In the genomic region with DNA sequence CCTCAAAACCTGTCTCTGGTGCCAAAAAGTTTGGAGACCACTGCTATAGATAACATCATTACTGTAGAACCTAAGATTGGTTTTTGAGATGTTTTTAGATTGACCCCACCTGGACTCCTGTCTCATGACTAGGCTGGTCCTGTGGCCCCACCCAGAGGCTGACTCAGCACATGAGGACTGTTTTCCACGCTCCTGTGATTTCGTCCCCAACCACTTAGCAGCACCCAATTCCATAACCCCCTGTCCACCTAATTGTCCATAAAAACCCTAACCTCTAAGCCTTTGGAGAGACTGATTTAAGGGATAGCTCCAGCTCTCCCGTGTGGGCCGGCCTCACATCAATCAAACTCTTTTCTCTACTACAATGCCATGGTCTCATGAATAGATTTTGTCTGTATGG, we compare ENCODE assay signal across 23 cellular contexts. TPM values are rescaled to one million over a fixed set of nuclear protein-coding genes. Genes with fewer than 3 reads are reported as not detected.
A peak's percentile ranks its signal among the peaks of the same experiment; 100 is the strongest.
DNase-seq lines count a peak whose midpoint lies in the region; ATAC-seq, FAIRE-seq and TF ChIP-seq lines count a peak whose summit lies in the region.
"Had no signal": no experiment of that assay in that cellular context is flagged by ENCODE, and none has a peak within 500 bp of the region (broad histone marks: within the 10 kb centered on the region; RNA-seq: fewer than 3 reads in every experiment).

No MANE protein-coding gene starts in this region.

- H3K18ac ChIP-seq in IMR-90 (ENCODE audit: low read depth, low read length) (peak overlapping the region; percentile 85; the same call in 1 of the 2 replicates), neuronal stem cell (ENCODE audit: low read length) (no peak overlapping the region)

- DNase-seq in IMR-90 (no peak), RPMI8226 (peak; percentile 64), esophagus muscularis mucosa (ENCODE audit: extremely low spot score) (peak; percentile 60), neuronal stem cell (ENCODE audit: low spot score) (no peak), esophagus squamous epithelium (lab: John Stamatoyannopoulos, UW) (no peak), HTR-8/SVneo (ENCODE audit: insufficient read length, low spot score) (no peak), SJCRH30 (no peak)
- DNase-seq: CD4-positive, alpha-beta T cell; COR-L47; DMS79; NCI-H1105 treated with DMSO at 0.1 percent for 48 hours; NCI-H1694; NCI-H2081; NCI-H2171; NCI-H345; NCI-H524; NCI-H774; NK-92 treated with Interleukin-12 subunit alpha and Interleukin-12 subunit beta, amount 100 ng/mL, for 24 hours had no signal

- no peak for TF ChIP-seq EP300 in esophagus muscularis mucosa (IDR thresholded peaks at IDR 0.05)

- intact Hi-C loops in IMR-90 (cut with micrococcal nuclease) = no loop called here
- intact Hi-C loops in esophagus muscularis mucosa (cut with DNase I) = no loop called here
- intact Hi-C loops in esophagus squamous epithelium (cut with DNase I) = no loop called here

- TF ChIP-seq CTCF in IMR-90 (conservative IDR thresholded peaks at IDR 0.05; ENCODE audit: low read depth, low read length) (no peak), esophagus muscularis mucosa (IDR thresholded peaks at IDR 0.05) (no peak), esophagus squamous epithelium (IDR thresholded peaks at IDR 0.05) (no peak)

- CTCF ChIA-PET in IMR-90 (lab: Yijun Ruan, JAX) = interaction anchor here (1.2 kb wide), 1 partner anchor 10 kb away, joined by 3 read pairs; no protein-coding TSS in a partner anchor

- no peak overlapping the region for H2AK9ac ChIP-seq in IMR-90 (replicated peaks; ENCODE audit: low read depth, low read length, poor library complexity)

- ATAC-seq in IMR-90 (ENCODE audit: low read depth) (no peak), esophagus mucosa (no peak)
- ATAC-seq: Panc1 had no signal

- no TSS peak for BruUV-seq in IMR-90 (replicated peaks; lab: Mats Ljungman, UMichigan)

- H3K9ac ChIP-seq in IMR-90 (ENCODE audit: low read depth, low read length) (no peak overlapping the region), neuronal stem cell (ENCODE audit: low read depth, low read length, poor library complexity) (no peak overlapping the region)

- H4K91ac ChIP-seq in IMR-90 (ENCODE audit: insufficient read depth, low read depth, low read length) (peak overlapping the region; percentile 76), neuronal stem cell (ENCODE audit: low read depth, low read length, poor library complexity) (no peak overlapping the region)

- H4K8ac ChIP-seq in IMR-90 (ENCODE audit: low read depth in 2 of 2, low read length in 2 of 2) = peak overlapping the region in 1 of 2 experiments; percentile 22; a peak in 2 of 4 replicates
- H4K8ac ChIP-seq in neuronal stem cell (ENCODE audit: low read depth, low read length) = no peak overlapping the region

- H2BK5ac ChIP-seq in IMR-90 (ENCODE audit: low read depth, low read length, poor library complexity, severe bottlenecking) (peak overlapping the region; percentile 90), neuronal stem cell (ENCODE audit: low read length) (no peak overlapping the region)

- H3K36me3 ChIP-seq in IMR-90 (ENCODE audit: control insufficient read depth, insufficient read depth, low read length) (no peaks in the 10 kb centered on the region), esophagus muscularis mucosa (no peaks in the 10 kb centered on the region), neuronal stem cell (replicated peaks in 1 of 2; ENCODE audit: control insufficient read depth in 2 of 2, insufficient read depth in 2 of 2, low read length in 2 of 2) (no peaks in the 10 kb centered on the region), esophagus squamous epithelium (no peaks in the 10 kb centered on the region), SJCRH30 (no peaks in the 10 kb centered on the region)
- H3K36me3 ChIP-seq: HAP-1, SJSA1 had no signal

- peak overlapping the region; percentile 63 for H2BK120ac ChIP-seq in IMR-90 (ENCODE audit: low read depth, low read length)
- H2BK120ac ChIP-seq in neuronal stem cell (ENCODE audit: low read depth, low read length) = no peak overlapping the region

- no peak overlapping the region for H2AFZ ChIP-seq in IMR-90 (replicated peaks; ENCODE audit: low read length, poor library complexity)
- no peak overlapping the region for H2AFZ ChIP-seq in neuronal stem cell (ENCODE audit: low read length)

- H3K9me1 ChIP-seq in IMR-90 (ENCODE audit: insufficient read depth, low read length) = 0 out of 2 replicates have a peak, but pooled peaks cover 4% of the 10 kb centered on the region

- no CpG with 5 or more reads among the region's 4 CpGs for WGBS in IMR-90 (ENCODE audit: extremely low coverage in 2 of 2, insufficient read length in 1 of 2), 2 experiments
- WGBS in esophagus muscularis mucosa = 91% methylated on average over 4 of the region's 4 CpGs
- WGBS in neuronal stem cell (ENCODE audit: extremely low coverage in 2 of 2, insufficient read length in 2 of 2, insufficient replicate concordance in 1 of 2), 2 donors = no CpG with 5 or more reads among the region's 4 CpGs
- WGBS in esophagus squamous epithelium, 2 donors = 81 to 86% methylated on average over 4 of the region's 4 CpGs

- H3K27ac ChIP-seq in IMR-90 (ENCODE audit: insufficient read depth, low read length) (peak overlapping the region; percentile 40; the same call in 1 of the 2 replicates), esophagus muscularis mucosa (replicated peaks in 1 of 4) (no peak overlapping the region), neuronal stem cell (replicated peaks; ENCODE audit: low read length) (no peak overlapping the region), esophagus squamous epithelium (no peak overlapping the region), SJCRH30 (no peak overlapping the region)
- H3K27ac ChIP-seq: HL-60, SJSA1 had no signal

- H2AK5ac ChIP-seq in IMR-90 (ENCODE audit: low read depth, low read length) (peak overlapping the region; percentile 86), neuronal stem cell (ENCODE audit: low read depth, low read length) (peak overlapping the region; percentile 13)

- H3K79me1 ChIP-seq in IMR-90 (ENCODE audit: low read depth in 1 of 2, low read length in 2 of 2) (no peaks in the 10 kb centered on the region), neuronal stem cell (ENCODE audit: low read depth, low read length) (no peaks in the 10 kb centered on the region)

- H2BK15ac ChIP-seq in IMR-90 (ENCODE audit: low read depth, low read length) (peak overlapping the region; percentile 82; the same call in 2 of the 3 replicates), neuronal stem cell (ENCODE audit: low read length) (no peak overlapping the region)

- H3K14ac ChIP-seq in IMR-90 (replicated peaks; ENCODE audit: low read depth, low read length) (peak overlapping the region; percentile 62), neuronal stem cell (ENCODE audit: low read length) (no peak overlapping the region)

- H3K23ac ChIP-seq in IMR-90 (ENCODE audit: low read depth, low read length) (no peak overlapping the region), neuronal stem cell (ENCODE audit: low read depth, low read length, poor library complexity) (no peak overlapping the region)

- H3K4me3 ChIP-seq in IMR-90 (ENCODE audit: insufficient read depth, low read depth, low read length) = no peak overlapping the region
- no peak overlapping the region for H3K4me3 ChIP-seq in esophagus muscularis mucosa
- no peak overlapping the region for H3K4me3 ChIP-seq in neuronal stem cell (ENCODE audit: low read length in 2 of 2)
- H3K4me3 ChIP-seq in esophagus squamous epithelium = no peak overlapping the region
- no peak overlapping the region for H3K4me3 ChIP-seq in SJCRH30
- H3K4me3 ChIP-seq: HAP-1, SJSA1 had no signal

- H3K4me2 ChIP-seq in IMR-90 (ENCODE audit: low read depth, low read length) (no peak overlapping the region), neuronal stem cell (ENCODE audit: insufficient read depth, low read length, poor library complexity, severe bottlenecking) (no peak overlapping the region)

- TF ChIP-seq RAD21 in IMR-90 (IDR thresholded peaks at IDR 0.05; ENCODE audit: low read length) = no peak

- peak overlapping the region; percentile 27 for H4K5ac ChIP-seq in IMR-90 (ENCODE audit: low read depth, low read length)

- no peak overlapping the region for H2BK12ac ChIP-seq in neuronal stem cell (ENCODE audit: low read length)

- peak overlapping the region; percentile 22; the same call in 1 of the 2 replicates for H2BK20ac ChIP-seq in IMR-90 (ENCODE audit: low read depth, low read length)

- H3K4ac ChIP-seq in IMR-90 (ENCODE audit: low read depth, low read length) (peak overlapping the region; percentile 45), neuronal stem cell (ENCODE audit: low read length) (no peak overlapping the region)

- no peak overlapping the region for H3K56ac ChIP-seq in IMR-90 (ENCODE audit: extremely low read depth, insufficient read depth, low read length)

- in situ Hi-C loops in IMR-90 (cut with MboI; ENCODE audit: low sequenced_read_pairs) = no loop called here

- POLR2A ChIA-PET in IMR-90 (lab: Charles Lee; ENCODE audit: unreplicated experiment) = no interaction called here

- FAIRE-seq in HTR-8/SVneo (lab: Jason Lieb, UNC) = no peak

- H3K4me1 ChIP-seq in IMR-90 (ENCODE audit: control insufficient read depth, insufficient read depth, low read length) = peaks cover 14% of the 10 kb centered on the region
- H3K4me1 ChIP-seq in esophagus muscularis mucosa = peaks cover 0 to 26% (median 20%) of the 10 kb centered on the region in 4 donors
- H3K4me1 ChIP-seq in neuronal stem cell (ENCODE audit: control insufficient read depth in 2 of 2, insufficient read depth in 1 of 2, low read depth in 1 of 2, low read length in 2 of 2) = peaks cover 3% of the 10 kb centered on the region in 2 donors
- H3K4me1 ChIP-seq in esophagus squamous epithelium = peaks cover 4 to 14% (median 11%) of the 10 kb centered on the region in 3 donors
- no peaks in the 10 kb centered on the region for H3K4me1 ChIP-seq in SJCRH30
- H3K4me1 ChIP-seq: HAP-1 had no signal

- TF ChIP-seq POLR2A in IMR-90 (IDR thresholded peaks at IDR 0.05; ENCODE audit: low read depth, low read length) = no peak
- no peak for TF ChIP-seq POLR2A in esophagus muscularis mucosa (IDR thresholded peaks at IDR 0.05; ENCODE audit: low read depth)
- no peak for TF ChIP-seq POLR2A in esophagus squamous epithelium (IDR thresholded peaks at IDR 0.05)

- H3K27me3 ChIP-seq in IMR-90 (ENCODE audit: control insufficient read depth, insufficient read depth, low read length) (no peaks in the 10 kb centered on the region), esophagus muscularis mucosa (no peaks in the 10 kb centered on the region), neuronal stem cell (ENCODE audit: control insufficient read depth in 3 of 3, insufficient read depth in 3 of 3, low read depth in 1 of 3, low read length in 3 of 3) (no peaks in the 10 kb centered on the region), esophagus squamous epithelium (no peaks in the 10 kb centered on the region), SJCRH30 (no peaks in the 10 kb centered on the region)
- H3K27me3 ChIP-seq: SJSA1 had no signal

- no peaks in the 10 kb centered on the region for H4K20me1 ChIP-seq in IMR-90 (ENCODE audit: insufficient read depth, low read length)

- no peaks in the 10 kb centered on the region for H3K9me3 ChIP-seq in IMR-90 (ENCODE audit: control insufficient read depth, insufficient read depth, low read length)
- no peaks in the 10 kb centered on the region for H3K9me3 ChIP-seq in esophagus muscularis mucosa
- H3K9me3 ChIP-seq in neuronal stem cell (replicated peaks in 1 of 2; ENCODE audit: control insufficient read depth in 2 of 2, insufficient read depth in 1 of 2, low read depth in 1 of 2, low read length in 2 of 2) = no peaks in the 10 kb centered on the region
- no peaks in the 10 kb centered on the region for H3K9me3 ChIP-seq in esophagus squamous epithelium
- peaks cover 6% of the 10 kb centered on the region for H3K9me3 ChIP-seq in SJCRH30 (replicated peaks)
- H3K9me3 ChIP-seq: HAP-1, SJSA1 had no signal

- dilution Hi-C loops in IMR-90 (cut with HindIII; ENCODE audit: low sequenced_read_pairs, unreplicated experiment) = no loop called here

RNA-seq across cellular contexts. Expression of a gene that starts 25.6 kb away (rescaled TPM):
- total RNA-seq in IMR-90 (2012; rRNA removed) (212 and 220 TPM in 2 replicates), esophagus muscularis mucosa (100 to 1,000 TPM; 241 to 459 (median 346) TPM), esophagus mucosa (34.8 TPM), esophagus squamous epithelium (100 to 1,000 TPM in 1 of 4 donors, 10 to 100 TPM in 3; 43.0 to 112 (median 68.5) TPM)
- 795 and 823 TPM in 2 replicates for polyA plus RNA-seq in IMR-90 (2012; rRNA removed)
- polyA plus RNA-seq in IMR-90 (2012; cell fraction: cytosol; rRNA removed) = 1,010 and 1,498 TPM in 2 replicates
- 1,145 and 2,216 TPM in 2 replicates for polyA plus RNA-seq in IMR-90 (2012; cell fraction: nucleus; rRNA removed; ENCODE audit: low replicate concordance)
- 34.2 TPM for polyA plus RNA-seq in neuronal stem cell (2013, experiment 1 of 2)
- polyA plus RNA-seq in neuronal stem cell (2013, experiment 2 of 2) = 33.8 TPM
- total RNA-seq in SJCRH30 (2014; rRNA removed; shearing (Covaris generic)) = 0.10 and 0.14 TPM in 2 replicates

Comparison
In these comparisons a context has a peak if more than half of its experiments do, and no peak if none do; other contexts are left out.
1. DNase-seq: peak in RPMI8226 (single experiment) and esophagus muscularis mucosa (single experiment); none in IMR-90 (single experiment), neuronal stem cell (single experiment), esophagus squamous epithelium (single experiment), HTR-8/SVneo (single experiment) and SJCRH30 (0 of 2).
2. RNA of a gene that starts 25.6 kb away (total RNA-seq): 241 to 459 TPM in esophagus muscularis mucosa, 212 to 220 TPM in IMR-90, 43.0 to 112 TPM in esophagus squamous epithelium and 34.8 TPM in esophagus mucosa (single experiment); 0.10 to 0.14 TPM in SJCRH30; every median in the first group is over 10 times any median in the second.